Comparison of ENCODE assay signal across 8 cellular contexts in genomic region chr22:49305215-49305965, GRCh38.
DNase-seq lines count a peak whose midpoint lies in the region; ATAC-seq and TF ChIP-seq lines count a peak whose summit lies in the region.

No MANE protein-coding gene starts in this region.

- no peaks in the 10 kb centered on the region for H3K4me1 ChIP-seq in mucosa of descending colon (ENCODE audit: low read depth)

- no peak overlapping the region for H3K27ac ChIP-seq in coronary artery

- TF ChIP-seq CTCF in coronary artery (IDR thresholded peaks at IDR 0.05) (peak; percentile 96), mucosa of descending colon (IDR thresholded peaks at IDR 0.05) (peak; percentile 85)

- H3K9me3 ChIP-seq in mucosa of descending colon: no peaks in the 10 kb centered on the region

- intact Hi-C loops in mucosa of descending colon (cut with DNase I, micrococcal nuclease): no loop called here

- ATAC-seq in mucosa of descending colon: peak; percentile 77
- no peak for ATAC-seq in GM21529 (IDR thresholded peaks at IDR 0.05; ENCODE audit: unreplicated experiment)
- no peak for ATAC-seq in GM18519 (IDR thresholded peaks at IDR 0.05; ENCODE audit: low FRiP score, unreplicated experiment)

- no peaks in the 10 kb centered on the region for H3K36me3 ChIP-seq in mucosa of descending colon (ENCODE audit: low read depth)

- H3K4me3 ChIP-seq in coronary artery: peak overlapping the region; percentile 21
- no peak overlapping the region for H3K4me3 ChIP-seq in mucosa of descending colon

- DNase-seq in DMS114 treated with DMSO at 0.1 percent for 48 hours (lab: John Stamatoyannopoulos, UW; ENCODE audit: unreplicated experiment): peak; percentile 52
- DNase-seq in KG1 (lab: John Stamatoyannopoulos, UW): peak; percentile 2
- peak; percentile 82 for DNase-seq in activated CD4-positive, CD25-positive, alpha-beta regulatory T cell treated with anti-CD3 and anti-CD28 coated beads, Interleukin-2, amount 50 U/mL, for 72 hours
- peak; percentile 69 for DNase-seq in coronary artery (ENCODE audit: low spot score)
- DNase-seq in mucosa of descending colon: peak in 2 of 3 donors; percentile 66 to 78
- peak; percentile 3 to 11 for DNase-seq in stimulated activated CD8-positive, alpha-beta memory T cell treated with anti-CD3 and anti-CD28 coated beads, Interleukin-4, amount 100 ng/mL, for 4 hours (ENCODE audit: low read depth in 2 of 2, low spot score in 1 of 2)

Comparison
In these comparisons a context has a peak if more than half of its experiments do, and no peak if none do; other contexts are left out.
1. DNase-seq: peak in every context shown above with its lines; median percentile 82 in activated CD4-positive, CD25-positive, alpha-beta regulatory T cell treated with anti-CD3 and anti-CD28 coated beads, Interleukin-2, amount 50 U/mL, for 72 hours; 72 in mucosa of descending colon; 69 in coronary artery; 52 in DMS114 treated with DMSO at 0.1 percent for 48 hours; 7 in stimulated activated CD8-positive, alpha-beta memory T cell treated with anti-CD3 and anti-CD28 coated beads, Interleukin-4, amount 100 ng/mL, for 4 hours; 2 in KG1.